In genomic region chr10:22823109-22823508, GRCh38 we compare ENCODE assay signal across 10 cellular contexts.
DNase-seq lines count a peak whose midpoint lies in the region; ATAC-seq and TF ChIP-seq lines count a peak whose summit lies in the region.
"Had no signal": no experiment of that assay in that cellular context is flagged by ENCODE, and none has a peak within 500 bp of the region (broad histone marks: within the 10 kb centered on the region; RNA-seq: fewer than 3 reads in every experiment).

No MANE protein-coding gene starts in this region.

- no peak for TF ChIP-seq CTCF in fibroblast of the aortic adventitia (IDR thresholded peaks at IDR 0.05; ENCODE audit: insufficient read depth, low read length)

- DNase-seq in AG20443 (ENCODE audit: low spot score) (peak; percentile 68), LoVo (ENCODE audit: low spot score) (peak; percentile 79), fibroblast of the aortic adventitia (ENCODE audit: low read depth) (peak; percentile 83), NCI-H510A treated with DMSO at 0.1 percent for 48 hours (lab: John Stamatoyannopoulos, UW) (no peak), NCI-H2171 treated with DMSO at 0.1 percent for 48 hours (lab: John Stamatoyannopoulos, UW) (no peak), RPMI8226 (no peak)
- no peak for DNase-seq in activated CD4-positive, alpha-beta T cell treated with anti-CD3 and anti-CD28 coated beads, Interleukin-2, amount 50 U/mL, for 4 hours
- DNase-seq: CD8-positive, alpha-beta T cell had no signal

- H3K4me3 ChIP-seq in fibroblast of the aortic adventitia (ENCODE audit: low read depth, low read length) = no peak overlapping the region

- peak; percentile 63 for ATAC-seq in GM21825 (IDR thresholded peaks at IDR 0.05; ENCODE audit: unreplicated experiment)
- ATAC-seq: CD8-positive, alpha-beta T cell; WTC11 had no signal

Comparison
In these comparisons a context has a peak if more than half of its experiments do, and no peak if none do; other contexts are left out.
1. DNase-seq: peak in AG20443 (single experiment), LoVo (single experiment) and fibroblast of the aortic adventitia (single experiment); none in NCI-H510A treated with DMSO at 0.1 percent for 48 hours (single experiment), NCI-H2171 treated with DMSO at 0.1 percent for 48 hours (single experiment), RPMI8226 (single experiment) and activated CD4-positive, alpha-beta T cell treated with anti-CD3 and anti-CD28 coated beads, Interleukin-2, amount 50 U/mL, for 4 hours (0 of 2).